In the genomic region with DNA sequence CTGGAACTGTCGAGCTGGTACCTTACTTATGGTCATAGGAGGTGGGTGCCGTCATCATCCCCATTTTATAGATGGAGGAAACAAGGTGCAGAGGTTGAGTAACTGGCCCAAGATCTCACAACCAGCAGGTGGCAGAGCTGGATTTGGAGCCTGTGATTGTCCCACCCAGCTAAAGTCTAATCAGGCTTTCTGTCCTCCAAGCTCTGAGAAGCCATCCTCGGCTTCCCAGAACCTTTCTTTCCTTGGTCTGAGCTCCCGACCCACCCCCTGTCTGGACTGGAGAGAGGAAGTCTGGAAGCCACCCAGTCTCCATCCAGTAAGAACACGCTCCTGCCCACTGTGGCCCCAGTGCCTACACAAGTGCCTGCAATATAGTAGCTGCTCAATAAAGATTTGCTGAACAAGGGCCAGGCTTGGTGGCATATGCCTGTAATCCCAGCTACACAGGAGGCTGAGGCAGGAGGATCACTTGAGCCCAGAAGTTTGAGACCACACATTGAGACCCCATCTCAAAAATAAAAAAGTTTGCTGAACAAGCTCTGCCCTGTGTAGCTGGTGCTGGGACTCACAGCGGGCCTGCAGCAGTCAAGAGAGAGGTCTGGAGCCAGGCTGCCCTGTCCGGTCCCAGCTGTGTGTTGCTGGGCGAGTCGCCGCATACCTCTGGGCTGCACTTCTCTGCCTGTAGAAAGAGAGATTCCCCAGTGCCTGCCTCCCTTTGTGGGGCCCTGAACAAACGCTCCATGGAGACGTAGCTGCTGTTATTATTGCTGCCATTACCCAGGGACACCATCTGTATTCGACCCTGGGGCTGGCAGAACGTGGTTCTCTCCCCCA, we compare ENCODE assay signal across 8 cellular contexts. TPM values are rescaled to one million over a fixed set of nuclear protein-coding genes. Genes with fewer than 3 reads are reported as not detected.
A peak's percentile ranks its signal among the peaks of the same experiment; 100 is the strongest.
DNase-seq lines count a peak whose midpoint lies in the region; ATAC-seq, FAIRE-seq and TF ChIP-seq lines count a peak whose summit lies in the region.

No MANE protein-coding gene starts in this region.

- ATAC-seq in activated CD4-positive, CD25-positive, alpha-beta regulatory T cell treated with anti-CD3 and anti-CD28 coated beads, Interleukin-2, amount 50 U/mL, for 24 hours, result no peak
- ATAC-seq in GM21737 (IDR thresholded peaks at IDR 0.05; ENCODE audit: unreplicated experiment), result no peak

- TF ChIP-seq POLR2A in NB4 (IDR thresholded peaks at IDR 0.05; ENCODE audit: extremely low read depth, insufficient read length), result no peak
- TF ChIP-seq POLR2A in esophagus squamous epithelium (IDR thresholded peaks at IDR 0.05), result no peak

- H3K27me3 ChIP-seq in small intestine (ENCODE audit: control insufficient read depth in 2 of 2, insufficient read depth in 2 of 2, low read length in 2 of 2) (no peaks in the 10 kb centered on the region), esophagus squamous epithelium (peaks cover 0 to 51% (median 0%) of the 10 kb centered on the region in 4 donors)

- H3K4me1 ChIP-seq in small intestine (ENCODE audit: control insufficient read depth in 2 of 2, insufficient read depth in 1 of 2, low read depth in 1 of 2, low read length in 1 of 2) (no peaks in the 10 kb centered on the region), esophagus squamous epithelium (no peaks in the 10 kb centered on the region)

- peak; percentile 39 for TF ChIP-seq CTCF in NB4 (IDR thresholded peaks at IDR 0.05; ENCODE audit: low read depth, low read length)
- peak in 1 of 6 experiments; percentile 47 for TF ChIP-seq CTCF in esophagus squamous epithelium (IDR thresholded peaks at IDR 0.05)

- H3K36me3 ChIP-seq in small intestine (ENCODE audit: control insufficient read depth in 2 of 2, insufficient read depth in 2 of 2, low read length in 2 of 2) (no peaks in the 10 kb centered on the region), esophagus squamous epithelium (no peaks in the 10 kb centered on the region)

- no peak for FAIRE-seq in small intestine (lab: Jason Lieb, UNC)

- WGBS in small intestine, 3 donors, result 55 to 66% (median 62%) methylated on average over 14 of the region's 14 CpGs
- 48 to 60% methylated on average over 6 to 10 of the region's 14 CpGs for WGBS in esophagus squamous epithelium, 2 donors

- H3K4me3 ChIP-seq in NB4 (ENCODE audit: low read depth, low read length) (no peak overlapping the region), small intestine (ENCODE audit: low read depth in 1 of 2, low read length in 2 of 2) (no peak overlapping the region), esophagus squamous epithelium (no peak overlapping the region)

- H3K27ac ChIP-seq in small intestine (ENCODE audit: low read depth in 1 of 2, low read length in 1 of 2) (no peak overlapping the region), esophagus squamous epithelium (no peak overlapping the region)

- intact Hi-C loops in esophagus squamous epithelium (cut with DNase I), result no loop called here

- H3K9me3 ChIP-seq in small intestine (ENCODE audit: control insufficient read depth, low read depth), result no peaks in the 10 kb centered on the region
- no peaks in the 10 kb centered on the region for H3K9me3 ChIP-seq in esophagus squamous epithelium

- DNase-seq in SIG-M5 treated with dmso at 0.1 percent for 504 hours (lab: John Stamatoyannopoulos, UW; ENCODE audit: unreplicated experiment), result peak; percentile 14
- no peak for DNase-seq in SIG-M5 (lab: John Stamatoyannopoulos, UW)
- DNase-seq in NB4 (ENCODE audit: low read depth), result peak; percentile 51
- peak; percentile 43 for DNase-seq in ecto neural progenitor cell (ENCODE audit: low spot score)
- DNase-seq in small intestine, result peak; percentile 12
- DNase-seq in esophagus squamous epithelium (lab: John Stamatoyannopoulos, UW), result no peak

RNA-seq across cellular contexts. Expression of gene DLGAP4, which starts 32.5 kb away (rescaled TPM):
- polyA plus RNA-seq in small intestine, result 10 to 100 TPM; 24.3 to 30.2 (median 26.4) TPM
- total RNA-seq in esophagus squamous epithelium, result 10 to 100 TPM in 3 of 4 donors, 1 to 10 TPM in 1; 9.4 to 40.4 (median 16.4) TPM

RNA-seq across cellular contexts. Expression of gene AAR2, which starts 37.4 kb away (rescaled TPM):
- 10 to 100 TPM; 15.7 to 24.2 (median 22.2) TPM for polyA plus RNA-seq in small intestine
- total RNA-seq in esophagus squamous epithelium, result 10 to 100 TPM; 13.8 to 27.5 (median 16.5) TPM

Comparison
In these comparisons a context has a peak if more than half of its experiments do, and no peak if none do; other contexts are left out.
1. DNase-seq: peak in SIG-M5 treated with dmso at 0.1 percent for 504 hours (single experiment), NB4 (single experiment), ecto neural progenitor cell (single experiment) and small intestine (single experiment); none in SIG-M5 (single experiment) and esophagus squamous epithelium (single experiment).